Comparison of ENCODE assay signal across 1 cellular context in genomic region chr5:29993286-29993685, GRCh38.
TF ChIP-seq lines count a peak whose summit lies in the region.

No MANE protein-coding gene starts in this region.

TF ChIP-seq in K562, 482 proteins besides CTCF, POLR2A, EP300 and RAD21 (continued from another document):
- TF ChIP-seq THAP12 (CRISPR knock-in tag; IDR thresholded peaks at IDR 0.05) (no peak), TGIF2 (CRISPR knock-in tag; IDR thresholded peaks at IDR 0.05) (no peak), MYC (IDR thresholded peaks at IDR 0.05; ENCODE audit: low read depth, low read length) (no peak), MYC (CRISPR knock-in tag; IDR thresholded peaks at IDR 0.05; ENCODE audit: borderline replicate concordance, low read depth) (no peak), TCFL5 (CRISPR knock-in tag; conservative IDR thresholded peaks at IDR 0.05) (no peak), EGR1 (conservative IDR thresholded peaks at IDR 0.05) (peak; percentile 80), CCNT2 (IDR thresholded peaks at IDR 0.05; ENCODE audit: borderline replicate concordance, extremely low read depth, insufficient read length, low read depth, low read length) (no peak), PTRF (tag; IDR thresholded peaks at IDR 0.05) (no peak), NCOR1 (IDR thresholded peaks at IDR 0.05) (peak; percentile 86), ZNF644 (tag; IDR thresholded peaks at IDR 0.05; ENCODE audit: low read depth) (no peak), ZNF699 (CRISPR knock-in tag; IDR thresholded peaks at IDR 0.05; ENCODE audit: insufficient replicate concordance) (no peak), ZNF584 (CRISPR knock-in tag; IDR thresholded peaks at IDR 0.05; ENCODE audit: low read depth) (no peak), PML (IDR thresholded peaks at IDR 0.05; ENCODE audit: low read length) (peak; percentile 78), ZKSCAN3 (CRISPR knock-in tag; IDR thresholded peaks at IDR 0.05) (no peak), CCAR2 (IDR thresholded peaks at IDR 0.05; ENCODE audit: low read depth, low read length) (no peak), CBFA2T2 (conservative IDR thresholded peaks at IDR 0.05) (peak; percentile 89), CEBPB (tag; IDR thresholded peaks at IDR 0.05) (0 out of 2 replicates have a peak, but pooled peaks have one; percentile 7), TRIM24 (IDR thresholded peaks at IDR 0.05) (peak; percentile 87 to 88), ZNF561 (CRISPR knock-in tag; conservative IDR thresholded peaks at IDR 0.05) (no peak), ESRRB (CRISPR knock-in tag; IDR thresholded peaks at IDR 0.05; ENCODE audit: borderline replicate concordance) (no peak), ZNF212 (CRISPR knock-in tag; IDR thresholded peaks at IDR 0.05) (no peak), GATAD2A (IDR thresholded peaks at IDR 0.05) (0 out of 2 replicates have a peak, but pooled peaks have one; percentile 38), RNF2 (IDR thresholded peaks at IDR 0.05) (peak; percentile 42; the same call in 1 of the 2 replicates), CHD4 (IDR thresholded peaks at IDR 0.05; ENCODE audit: insufficient read depth, insufficient replicate concordance, low read depth, low read length, poor library complexity, severe bottlenecking) (no peak), ZFP1 (CRISPR knock-in tag; IDR thresholded peaks at IDR 0.05) (no peak), ZNF780A (CRISPR knock-in tag; IDR thresholded peaks at IDR 0.05) (no peak), HMGXB4 (CRISPR knock-in tag; IDR thresholded peaks at IDR 0.05) (no peak), YY1 (IDR thresholded peaks at IDR 0.05; ENCODE audit: borderline replicate concordance in 1 of 3, control insufficient read depth in 1 of 3, extremely low read depth in 1 of 3, insufficient read depth in 3 of 3, insufficient read length in 1 of 3, insufficient replicate concordance in 2 of 3, low read depth in 1 of 3, low read length in 2 of 3) (no peak), KDM1A (IDR thresholded peaks at IDR 0.05) (peak; percentile 66 to 85), CHAMP1 (IDR thresholded peaks at IDR 0.05) (peak; percentile 63; the same call in 1 of the 2 replicates), CBFA2T3 (IDR thresholded peaks at IDR 0.05) (peak; percentile 95), ZNF174 (CRISPR knock-in tag; IDR thresholded peaks at IDR 0.05) (no peak), FOXM1 (IDR thresholded peaks at IDR 0.05; ENCODE audit: low read depth) (peak; percentile 34; the same call in 1 of the 2 replicates), FOXM1 (CRISPR knock-in tag; IDR thresholded peaks at IDR 0.05; ENCODE audit: low read depth) (no peak), AFF4 (CRISPR knock-in tag; IDR thresholded peaks at IDR 0.05) (no peak), ARID1B (IDR thresholded peaks at IDR 0.05) (peak; percentile 92), ZFP91 (CRISPR knock-in tag; IDR thresholded peaks at IDR 0.05) (no peak), BMI1 (IDR thresholded peaks at IDR 0.05; ENCODE audit: low read length) (no peak), ZNF143 (CRISPR knock-in tag; IDR thresholded peaks at IDR 0.05) (no peak), SMC3 (conservative IDR thresholded peaks at IDR 0.05; ENCODE audit: insufficient read depth, low read depth, low read length) (no peak), TAL1 (IDR thresholded peaks at IDR 0.05) (peak; percentile 89), ZNF444 (CRISPR knock-in tag; IDR thresholded peaks at IDR 0.05) (no peak), SMAD3 (CRISPR knock-in tag; conservative IDR thresholded peaks at IDR 0.05) (no peak), MED1 (CRISPR knock-in tag; IDR thresholded peaks at IDR 0.05; ENCODE audit: borderline replicate concordance) (no peak)
- TF ChIP-seq, protein P1, sequence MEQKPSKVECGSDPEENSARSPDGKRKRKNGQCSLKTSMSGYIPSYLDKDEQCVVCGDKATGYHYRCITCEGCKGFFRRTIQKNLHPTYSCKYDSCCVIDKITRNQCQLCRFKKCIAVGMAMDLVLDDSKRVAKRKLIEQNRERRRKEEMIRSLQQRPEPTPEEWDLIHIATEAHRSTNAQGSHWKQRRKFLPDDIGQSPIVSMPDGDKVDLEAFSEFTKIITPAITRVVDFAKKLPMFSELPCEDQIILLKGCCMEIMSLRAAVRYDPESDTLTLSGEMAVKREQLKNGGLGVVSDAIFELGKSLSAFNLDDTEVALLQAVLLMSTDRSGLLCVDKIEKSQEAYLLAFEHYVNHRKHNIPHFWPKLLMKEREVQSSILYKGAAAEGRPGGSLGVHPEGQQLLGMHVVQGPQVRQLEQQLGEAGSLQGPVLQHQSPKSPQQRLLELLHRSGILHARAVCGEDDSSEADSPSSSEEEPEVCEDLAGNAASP (IDR thresholded peaks at IDR 0.05), result peak; percentile 60
- TF ChIP-seq, protein P2, sequence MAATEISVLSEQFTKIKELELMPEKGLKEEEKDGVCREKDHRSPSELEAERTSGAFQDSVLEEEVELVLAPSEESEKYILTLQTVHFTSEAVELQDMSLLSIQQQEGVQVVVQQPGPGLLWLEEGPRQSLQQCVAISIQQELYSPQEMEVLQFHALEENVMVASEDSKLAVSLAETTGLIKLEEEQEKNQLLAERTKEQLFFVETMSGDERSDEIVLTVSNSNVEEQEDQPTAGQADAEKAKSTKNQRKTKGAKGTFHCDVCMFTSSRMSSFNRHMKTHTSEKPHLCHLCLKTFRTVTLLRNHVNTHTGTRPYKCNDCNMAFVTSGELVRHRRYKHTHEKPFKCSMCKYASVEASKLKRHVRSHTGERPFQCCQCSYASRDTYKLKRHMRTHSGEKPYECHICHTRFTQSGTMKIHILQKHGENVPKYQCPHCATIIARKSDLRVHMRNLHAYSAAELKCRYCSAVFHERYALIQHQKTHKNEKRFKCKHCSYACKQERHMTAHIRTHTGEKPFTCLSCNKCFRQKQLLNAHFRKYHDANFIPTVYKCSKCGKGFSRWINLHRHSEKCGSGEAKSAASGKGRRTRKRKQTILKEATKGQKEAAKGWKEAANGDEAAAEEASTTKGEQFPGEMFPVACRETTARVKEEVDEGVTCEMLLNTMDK (IDR thresholded peaks at IDR 0.05; ENCODE audit: borderline replicate concordance, insufficient read depth, low read depth, low read length, poor library complexity, severe bottlenecking), result no peak
- TF ChIP-seq, protein P3, sequence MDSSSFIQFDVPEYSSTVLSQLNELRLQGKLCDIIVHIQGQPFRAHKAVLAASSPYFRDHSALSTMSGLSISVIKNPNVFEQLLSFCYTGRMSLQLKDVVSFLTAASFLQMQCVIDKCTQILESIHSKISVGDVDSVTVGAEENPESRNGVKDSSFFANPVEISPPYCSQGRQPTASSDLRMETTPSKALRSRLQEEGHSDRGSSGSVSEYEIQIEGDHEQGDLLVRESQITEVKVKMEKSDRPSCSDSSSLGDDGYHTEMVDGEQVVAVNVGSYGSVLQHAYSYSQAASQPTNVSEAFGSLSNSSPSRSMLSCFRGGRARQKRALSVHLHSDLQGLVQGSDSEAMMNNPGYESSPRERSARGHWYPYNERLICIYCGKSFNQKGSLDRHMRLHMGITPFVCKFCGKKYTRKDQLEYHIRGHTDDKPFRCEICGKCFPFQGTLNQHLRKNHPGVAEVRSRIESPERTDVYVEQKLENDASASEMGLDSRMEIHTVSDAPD (CRISPR knock-in tag; IDR thresholded peaks at IDR 0.05), result no peak
